In genomic region chr7:2005746-2006145, GRCh38 we compare ENCODE assay signal across 25 cellular contexts.
A peak's percentile ranks its signal among the peaks of the same experiment; 100 is the strongest.
DNase-seq lines count a peak whose midpoint lies in the region; ATAC-seq, FAIRE-seq and TF ChIP-seq lines count a peak whose summit lies in the region.
"Had no signal": no experiment of that assay in that cellular context is flagged by ENCODE, and none has a peak within 500 bp of the region (broad histone marks: within the 10 kb centered on the region; RNA-seq: fewer than 3 reads in every experiment).

No MANE protein-coding gene starts in this region.

- H3K36me3 Mint-ChIP-seq in activated CD8-positive, alpha-beta memory T cell treated with anti-CD3 and anti-CD28 coated beads, Interleukin-2, amount 10 ng/mL, durations not matched to agents 7 days and 5 days, result no peaks in the 10 kb centered on the region
- H3K36me3 Mint-ChIP-seq: mesothelial cell of epicardium had no signal

- no peak overlapping the region for H3K4me3 ChIP-seq in sigmoid colon
- H3K4me3 ChIP-seq: cardiac muscle cell, hepatocyte, skin epidermis had no signal

- 89 to 95% methylated on average over 9 of the region's 9 CpGs for WGBS in sigmoid colon, 2 donors

- no peaks in the 10 kb centered on the region for H3K9me3 ChIP-seq in sigmoid colon

- H3K9me3 Mint-ChIP-seq in activated CD8-positive, alpha-beta memory T cell treated with anti-CD3 and anti-CD28 coated beads, Interleukin-2, amount 10 ng/mL, durations not matched to agents 7 days and 5 days (ENCODE audit: low read depth), result no peaks in the 10 kb centered on the region
- H3K9me3 Mint-ChIP-seq: activated CD4-positive, alpha-beta memory T cell treated with anti-CD3 and anti-CD28 coated beads, Interleukin-2, amount 10 ng/mL, durations not matched to agents 7 days and 5 days; CD14-positive monocyte; mesothelial cell of epicardium; T-helper 1 cell treated with Interleukin-12 subunit alpha and Interleukin-12 subunit beta and Interleukin-4 antibody, amounts not matched to agents 30 μg/mL and 1 μg/mL, for 36 hours had no signal

- no peak for TF ChIP-seq POLR2A in sigmoid colon (IDR thresholded peaks at IDR 0.05)

- H3K27ac ChIP-seq in sigmoid colon, result no peak overlapping the region
- H3K27ac ChIP-seq: cardiac muscle cell, hepatocyte, skin epidermis, VCaP had no signal

- intact Hi-C loops in sigmoid colon (cut with DNase I), result no loop called here

- H3K27me3 ChIP-seq in sigmoid colon, result no peaks in the 10 kb centered on the region
- H3K27me3 ChIP-seq: cardiac muscle cell, hepatocyte had no signal

- no peak for ATAC-seq in activated CD8-positive, alpha-beta memory T cell treated with anti-CD3 and anti-CD28 coated beads, Interleukin-2, amount 10 ng/mL, durations not matched to agents 7 days and 5 days
- ATAC-seq in omental fat pad (ENCODE audit: low FRiP score), result no peak
- ATAC-seq in GM18511 (IDR thresholded peaks at IDR 0.05; ENCODE audit: unreplicated experiment), result no peak

- peak; percentile 42 for FAIRE-seq in HTR-8/SVneo (lab: Jason Lieb, UNC)
- FAIRE-seq: islet of Langerhans had no signal

- no peaks in the 10 kb centered on the region for H3K27me3 Mint-ChIP-seq in activated CD8-positive, alpha-beta memory T cell treated with anti-CD3 and anti-CD28 coated beads, Interleukin-2, amount 10 ng/mL, durations not matched to agents 7 days and 5 days
- H3K27me3 Mint-ChIP-seq: activated CD4-positive, alpha-beta memory T cell treated with anti-CD3 and anti-CD28 coated beads, Interleukin-2, amount 10 ng/mL, durations not matched to agents 7 days and 5 days had no signal

- no peak overlapping the region for H3K27ac Mint-ChIP-seq in activated CD8-positive, alpha-beta memory T cell treated with anti-CD3 and anti-CD28 coated beads, Interleukin-2, amount 10 ng/mL, durations not matched to agents 7 days and 5 days
- H3K27ac Mint-ChIP-seq: activated CD4-positive, alpha-beta memory T cell treated with anti-CD3 and anti-CD28 coated beads, Interleukin-2, amount 10 ng/mL, durations not matched to agents 7 days and 5 days had no signal

- no peak for TF ChIP-seq EP300 in sigmoid colon (IDR thresholded peaks at IDR 0.05)

- H3K4me1 ChIP-seq in sigmoid colon, result peaks cover 0 to 11% (median 0%) of the 10 kb centered on the region in 4 donors

- CTCF ChIA-PET in activated CD8-positive, alpha-beta memory T cell treated with anti-CD3 and anti-CD28 coated beads, Interleukin-2, amount 10 ng/mL, durations not matched to agents 7 days and 5 days (lab: Charles Lee), result no interaction called here

- no peaks in the 10 kb centered on the region for H3K36me3 ChIP-seq in sigmoid colon
- H3K36me3 ChIP-seq: cardiac muscle cell had no signal

- peak; percentile 9 for DNase-seq in activated CD8-positive, alpha-beta memory T cell treated with anti-CD3 and anti-CD28 coated beads, Interleukin-2, amount 50 U/mL, for 4 hours
- no peak for DNase-seq in activated CD8-positive, alpha-beta memory T cell treated with anti-CD3 and anti-CD28 coated beads, Interleukin-2, amount 10 ng/mL, durations not matched to agents 7 days and 5 days
- DNase-seq in HTR-8/SVneo (ENCODE audit: insufficient read length, low spot score), result no peak
- DNase-seq in islet precursor cell, result peak; percentile 69
- DNase-seq in sigmoid colon, result peak; percentile 51
- no peak for DNase-seq in omental fat pad (ENCODE audit: low spot score)
- no peak for DNase-seq in Kasumi-1 (lab: John Stamatoyannopoulos, UW)
- DNase-seq: 8988T; activated CD4-positive, alpha-beta memory T cell treated with anti-CD3 and anti-CD28 coated beads, Interleukin-2, amount 10 ng/mL, durations not matched to agents 7 days and 5 days; activated T-cell treated with anti-CD3 and anti-CD28 coated beads, Interleukin-2, amount 50 U/mL, for 48 hours; DMS79; effector CD8-positive, alpha-beta T cell; NCI-H1417; NCI-H526; OCI-M1; stimulated activated CD4-positive, alpha-beta T cell treated with anti-CD3 and anti-CD28 coated beads, Interleukin-4, amount 100 ng/mL, for 4 hours had no signal

- H3K4me1 Mint-ChIP-seq in activated CD8-positive, alpha-beta memory T cell treated with anti-CD3 and anti-CD28 coated beads, Interleukin-2, amount 10 ng/mL, durations not matched to agents 7 days and 5 days, result no peaks in the 10 kb centered on the region
- H3K4me1 Mint-ChIP-seq: activated CD4-positive, alpha-beta memory T cell treated with anti-CD3 and anti-CD28 coated beads, Interleukin-2, amount 10 ng/mL, durations not matched to agents 7 days and 5 days; CD14-positive monocyte had no signal

- TF ChIP-seq CTCF in sigmoid colon (IDR thresholded peaks at IDR 0.05) (no peak), omental fat pad (IDR thresholded peaks at IDR 0.05) (no peak)

- no peak overlapping the region for H3K4me3 Mint-ChIP-seq in activated CD8-positive, alpha-beta memory T cell treated with anti-CD3 and anti-CD28 coated beads, Interleukin-2, amount 10 ng/mL, durations not matched to agents 7 days and 5 days
- H3K4me3 Mint-ChIP-seq: activated CD4-positive, alpha-beta memory T cell treated with anti-CD3 and anti-CD28 coated beads, Interleukin-2, amount 10 ng/mL, durations not matched to agents 7 days and 5 days; CD14-positive monocyte; mesothelial cell of epicardium; T-helper 1 cell treated with Interleukin-12 subunit alpha and Interleukin-12 subunit beta and Interleukin-4 antibody, amounts not matched to agents 30 μg/mL and 1 μg/mL, for 36 hours had no signal

Comparison
In these comparisons a context has a peak if more than half of its experiments do, and no peak if none do; other contexts are left out.
1. DNase-seq: peak in activated CD8-positive, alpha-beta memory T cell treated with anti-CD3 and anti-CD28 coated beads, Interleukin-2, amount 50 U/mL, for 4 hours (single experiment), islet precursor cell (single experiment) and sigmoid colon (single experiment); none in activated CD8-positive, alpha-beta memory T cell treated with anti-CD3 and anti-CD28 coated beads, Interleukin-2, amount 10 ng/mL, durations not matched to agents 7 days and 5 days (single experiment), HTR-8/SVneo (single experiment), omental fat pad (single experiment) and Kasumi-1 (0 of 2).